9 cellular contexts compared by ENCODE assay signal in genomic region chr7:27774717-27775328, GRCh38. TPM values are rescaled to one million over a fixed set of nuclear protein-coding genes. Genes with fewer than 3 reads are reported as not detected.
A peak's percentile ranks its signal among the peaks of the same experiment; 100 is the strongest.
DNase-seq lines count a peak whose midpoint lies in the region; ATAC-seq, FAIRE-seq and TF ChIP-seq lines count a peak whose summit lies in the region.
"Had no signal": no experiment of that assay in that cellular context is flagged by ENCODE, and none has a peak within 500 bp of the region (broad histone marks: within the 10 kb centered on the region; RNA-seq: fewer than 3 reads in every experiment).

No MANE protein-coding gene starts in this region.

- H3K4me3 Mint-ChIP-seq in activated CD4-positive, alpha-beta T cell treated with anti-CD3 and anti-CD28 coated beads, Interleukin-2, amount 10 ng/mL, durations not matched to agents 24 days and 14 days: no peak overlapping the region

- intact Hi-C loops in Panc1 (cut with micrococcal nuclease; ENCODE audit: unreplicated experiment): loop anchor here (5.0 kb wide), 1 partner anchor 83 kb away; no protein-coding TSS in a partner anchor
- intact Hi-C loops in activated CD4-positive, alpha-beta T cell treated with anti-CD3 and anti-CD28 coated beads, Interleukin-2, amount 10 ng/mL, durations not matched to agents 24 days and 14 days (cut with micrococcal nuclease): no loop called here

- no peak overlapping the region for H3K4me3 ChIP-seq in GM23248
- no peak overlapping the region for H3K4me3 ChIP-seq in Panc1 (ENCODE audit: low read depth in 2 of 2, low read length in 2 of 2)
- no peak overlapping the region for H3K4me3 ChIP-seq in fibroblast of pulmonary artery (replicated peaks; ENCODE audit: low read depth, low read length)
- H3K4me3 ChIP-seq in small intestine (ENCODE audit: low read depth in 1 of 2, low read length in 2 of 2): no peak overlapping the region
- no peak overlapping the region for H3K4me3 ChIP-seq in coronary artery
- H3K4me3 ChIP-seq: thyroid gland had no signal

- TF ChIP-seq CTCF in Panc1 (IDR thresholded peaks at IDR 0.05) (peak; percentile 81; the same call in 1 of the 2 replicates), fibroblast of pulmonary artery (IDR thresholded peaks at IDR 0.05; ENCODE audit: low read length, missing control alignments) (peak; percentile 78), coronary artery (IDR thresholded peaks at IDR 0.05) (no peak)

- peak; percentile 70 for DNase-seq in GM23248
- DNase-seq in Panc1 (ENCODE audit: low read depth, low spot score): peak; percentile 13
- peak; percentile 75 for DNase-seq in fibroblast of pulmonary artery (ENCODE audit: low read depth)
- peak; percentile 22 for DNase-seq in small intestine
- no peak for DNase-seq in activated CD4-positive, alpha-beta T cell treated with anti-CD3 and anti-CD28 coated beads, Interleukin-2, amount 10 ng/mL, durations not matched to agents 24 days and 14 days
- no peak for DNase-seq in coronary artery (ENCODE audit: low spot score)
- DNase-seq: NCI-H1092, thyroid gland had no signal

- H3K27ac ChIP-seq in GM23248 (no peak overlapping the region), Panc1 (ENCODE audit: low read length) (no peak overlapping the region), small intestine (ENCODE audit: low read depth in 1 of 2, low read length in 1 of 2) (no peak overlapping the region), coronary artery (no peak overlapping the region)
- H3K27ac ChIP-seq: thyroid gland had no signal

- peaks cover 4% of the 10 kb centered on the region for H4K20me1 ChIP-seq in GM23248 (ENCODE audit: insufficient read depth)

- H3K36me3 Mint-ChIP-seq in activated CD4-positive, alpha-beta T cell treated with anti-CD3 and anti-CD28 coated beads, Interleukin-2, amount 10 ng/mL, durations not matched to agents 24 days and 14 days (ENCODE audit: low read depth): peaks cover 22% of the 10 kb centered on the region

- H3K4me1 ChIP-seq in GM23248 (ENCODE audit: insufficient read depth) (no peaks in the 10 kb centered on the region), Panc1 (ENCODE audit: control insufficient read depth, insufficient read depth, low read length) (no peaks in the 10 kb centered on the region; the same call in 1 of the 2 replicates), small intestine (ENCODE audit: control insufficient read depth in 2 of 2, insufficient read depth in 1 of 2, low read depth in 1 of 2, low read length in 1 of 2) (no peaks in the 10 kb centered on the region)

- no peak overlapping the region for H3K27ac Mint-ChIP-seq in activated CD4-positive, alpha-beta T cell treated with anti-CD3 and anti-CD28 coated beads, Interleukin-2, amount 10 ng/mL, durations not matched to agents 24 days and 14 days

- no peak overlapping the region for H3K4me2 ChIP-seq in GM23248 (ENCODE audit: unreplicated experiment)

- H3K79me2 ChIP-seq in GM23248 (ENCODE audit: insufficient read depth): peaks cover 72% of the 10 kb centered on the region

- H3K9me3 Mint-ChIP-seq in activated CD4-positive, alpha-beta T cell treated with anti-CD3 and anti-CD28 coated beads, Interleukin-2, amount 10 ng/mL, durations not matched to agents 24 days and 14 days: no peaks in the 10 kb centered on the region

- H3K9ac ChIP-seq in GM23248: no peak overlapping the region

- no peaks in the 10 kb centered on the region for H3K4me1 Mint-ChIP-seq in activated CD4-positive, alpha-beta T cell treated with anti-CD3 and anti-CD28 coated beads, Interleukin-2, amount 10 ng/mL, durations not matched to agents 24 days and 14 days

- no peaks in the 10 kb centered on the region for H3K27me3 ChIP-seq in GM23248 (replicated peaks; ENCODE audit: insufficient read depth)
- H3K27me3 ChIP-seq in Panc1 (ENCODE audit: control insufficient read depth, insufficient read depth, low read length): no peaks in the 10 kb centered on the region
- H3K27me3 ChIP-seq in small intestine (ENCODE audit: control insufficient read depth in 2 of 2, insufficient read depth in 2 of 2, low read length in 2 of 2): no peaks in the 10 kb centered on the region
- H3K27me3 ChIP-seq: thyroid gland had no signal

- FAIRE-seq in small intestine (lab: Jason Lieb, UNC): peak; percentile 44

- H3K27me3 Mint-ChIP-seq in activated CD4-positive, alpha-beta T cell treated with anti-CD3 and anti-CD28 coated beads, Interleukin-2, amount 10 ng/mL, durations not matched to agents 24 days and 14 days: no peaks in the 10 kb centered on the region

- WGBS in GM23248 (ENCODE audit: low coverage in 1 of 2, low lambda C conversion rate in 2 of 2, missing lambda C conversion rate in 2 of 2), 2 experiments: 22 to 30% methylated on average over 2 of the region's 2 CpGs
- WGBS in small intestine, 3 donors: 30 to 48% (median 39%) methylated on average over 2 of the region's 2 CpGs

- no peaks in the 10 kb centered on the region for H3K9me2 ChIP-seq in GM23248 (ENCODE audit: insufficient read depth)

- no peak for ATAC-seq in Panc1
- no peak for ATAC-seq in HG03442 (IDR thresholded peaks at IDR 0.05; ENCODE audit: unreplicated experiment)

- CTCF ChIA-PET in Panc1 (lab: Charles Lee): interaction anchor here (0.8 to 1.8 kb wide), 7 partner anchors 9 to 579 kb away, joined by 3 to 6 read pairs (median 3); partner anchors contain the start of gene HIBADH

- no peak overlapping the region for H2AFZ ChIP-seq in GM23248

- H3F3A ChIP-seq in GM23248 (ENCODE audit: insufficient read depth): 0 out of 2 replicates have a peak, but pooled peaks cover 13% of the 10 kb centered on the region

- in situ Hi-C loops in GM23248 (cut with MboI): loop anchor here (10.0 kb wide), 1 partner anchor 570 kb away; the partner anchor contains the start of gene HOXA13
- in situ Hi-C loops in Panc1 (cut with HindIII; ENCODE audit: low pct_unique_long_range_greater_than_20kb, low sequenced_read_pairs): no loop called here

- BruUV-seq in Panc1 (replicated peaks; lab: Mats Ljungman, UMichigan): no TSS peak

- peaks cover 15% of the 10 kb centered on the region for H3K36me3 ChIP-seq in GM23248 (ENCODE audit: low read depth)
- H3K36me3 ChIP-seq in Panc1 (ENCODE audit: control insufficient read depth, insufficient read depth, low read length): peaks cover 13% of the 10 kb centered on the region; the same call in 1 of the 2 replicates
- peaks cover 3 to 7% of the 10 kb centered on the region in 2 donors for H3K36me3 ChIP-seq in small intestine (ENCODE audit: control insufficient read depth in 2 of 2, insufficient read depth in 2 of 2, low read length in 2 of 2)
- H3K36me3 ChIP-seq: thyroid gland had no signal

- H3K9me3 ChIP-seq in GM23248 (ENCODE audit: low read depth): no peaks in the 10 kb centered on the region
- no peaks in the 10 kb centered on the region for H3K9me3 ChIP-seq in Panc1 (ENCODE audit: control insufficient read depth, insufficient read depth, low read depth, low read length)
- H3K9me3 ChIP-seq in small intestine (ENCODE audit: control insufficient read depth, low read depth): no peaks in the 10 kb centered on the region
- H3K9me3 ChIP-seq: thyroid gland had no signal

- POLR2A ChIA-PET in Panc1 (lab: Charles Lee): interaction anchor here (0.6 kb wide), 1 partner anchor 37 kb away, joined by 3 read pairs; no protein-coding TSS in a partner anchor

RNA-seq across cellular contexts. Expression of gene TAX1BP1, which starts 34.9 kb away (rescaled TPM):
- 79.4 and 98.1 TPM in 2 replicates for total RNA-seq in GM23248 (2014; rRNA removed; shearing (Covaris generic))
- 131 and 137 TPM in 2 replicates for polyA plus RNA-seq in GM23248 (2016; fragmentation: Nextera tagmentation; extraction: Ambion mirVana)
- total RNA-seq in Panc1 (2021; ENCODE audit: unreplicated experiment): 125 TPM
- 80.8 TPM for polyA plus RNA-seq in Panc1 (2012; ENCODE audit: insufficient read length)
- 10 to 100 TPM; 60.8 to 82.3 (median 80.2) TPM for polyA plus RNA-seq in small intestine
- 80.3 and 91.5 TPM in 2 replicates for total RNA-seq in activated CD4-positive, alpha-beta T cell treated with anti-CD3 and anti-CD28 coated beads, Interleukin-2, amount 10 ng/mL, durations not matched to agents 24 days and 14 days

Comparison
In these comparisons a context has a peak if more than half of its experiments do, and no peak if none do; other contexts are left out.
1. DNase-seq: peak in GM23248 (single experiment), Panc1 (single experiment), fibroblast of pulmonary artery (single experiment) and small intestine (single experiment); none in activated CD4-positive, alpha-beta T cell treated with anti-CD3 and anti-CD28 coated beads, Interleukin-2, amount 10 ng/mL, durations not matched to agents 24 days and 14 days (single experiment) and coronary artery (single experiment).